8 cellular contexts compared by ENCODE assay signal in genomic region chr21:39183272-39184049, GRCh38. TPM values are rescaled to one million over a fixed set of nuclear protein-coding genes. Genes with fewer than 3 reads are reported as not detected.
DNase-seq lines count a peak whose midpoint lies in the region; ATAC-seq and TF ChIP-seq lines count a peak whose summit lies in the region.

PSMG1 (minus strand) TSS chr21:39183451; CDS start chr21:39183385, 66 bp downstream.

- TF ChIP-seq CTCF in AG10803 (conservative IDR thresholded peaks at IDR 0.05; ENCODE audit: low read length): no peak

- ATAC-seq in GM19043 (IDR thresholded peaks at IDR 0.05; ENCODE audit: low read depth, unreplicated experiment) (peak; percentile 80), HG03354 (IDR thresholded peaks at IDR 0.05; ENCODE audit: poor library complexity, severe bottlenecking, unreplicated experiment) (peak; percentile 86)

- peaks cover 12 to 17% (median 15%) of the 10 kb centered on the region in 3 donors for H3K27me3 Mint-ChIP-seq in immature natural killer cell (ENCODE audit: low read depth in 3 of 3)

- peaks cover 0 to 14% (median 0%) of the 10 kb centered on the region in 3 donors for H3K36me3 Mint-ChIP-seq in immature natural killer cell

- H3K4me3 Mint-ChIP-seq in immature natural killer cell: peak within 1 kb of the TSS; percentile 98 to 99 (median 98)

- peaks cover 29 to 44% of the 10 kb centered on the region in 2 donors for H3K4me1 Mint-ChIP-seq in immature natural killer cell

- no peaks in the 10 kb centered on the region for H3K9me3 Mint-ChIP-seq in immature natural killer cell

- DNase-seq in AG10803 (ENCODE audit: low read depth) (peak; percentile 94), NCI-H446 (lab: John Stamatoyannopoulos, UW) (peak; percentile 90 to 97), immature natural killer cell (peak; percentile 91 to 93 (median 92)), smooth muscle cell of the brain vasculature (ENCODE audit: low read depth, low spot score) (peak; percentile 91)
- peak; percentile 84 for DNase-seq in activated CD4-positive, CD25-positive, alpha-beta regulatory T cell treated with anti-CD3 and anti-CD28 coated beads, Interleukin-2, amount 50 U/mL, for 16 hours (ENCODE audit: low read depth, low spot score)
- DNase-seq in central memory CD4-positive, alpha-beta T cell: peak; percentile 93

- peak within 1 kb of the TSS; percentile 87 to 97 (median 94) for H3K27ac Mint-ChIP-seq in immature natural killer cell

- H3K4me3 ChIP-seq in AG10803 (ENCODE audit: low read length): peak within 1 kb of the TSS; percentile 92

RNA-seq across cellular contexts. Expression of gene PSMG1, which starts in this region (rescaled TPM):
- 10 to 100 TPM; 29.5 to 39.6 (median 33.3) TPM for polyA plus RNA-seq in immature natural killer cell

Comparison
In these comparisons a context has a peak if more than half of its experiments do, and no peak if none do; other contexts are left out.
1. Peak in every context shown above with its lines: DNase-seq, ATAC-seq and H3K4me3 ChIP-seq.